Comparison of ENCODE assay signal across 23 cellular contexts in genomic region chr12:77630341-77630740, GRCh38.
"Had no signal": no experiment of that assay in that cellular context is flagged by ENCODE, and none has a peak within 500 bp of the region (broad histone marks: within the 10 kb centered on the region; RNA-seq: fewer than 3 reads in every experiment).

No MANE protein-coding gene starts in this region.

- H3K4me3 Mint-ChIP-seq: central memory CD8-positive, alpha-beta T cell; natural killer cell; neural progenitor cell; stimulated activated memory B cell treated with anti-CD40 and anti-IgM and Interleukin-4, amounts not matched to agents 10 μg/mL and 1 μg/mL and 100 μg/mL, for 72 hours; stimulated activated naive CD8-positive, alpha-beta T cell treated with anti-CD3 and anti-CD28 coated beads, Interleukin-15, Interleukin-2, amounts not matched to agents 100 ng/mL and 50 ng/mL, for 24 hours had no signal

- H3K27me3 Mint-ChIP-seq: central memory CD8-positive, alpha-beta T cell; progenitor cell of endocrine pancreas; stimulated activated memory B cell treated with anti-CD40 and anti-IgM and Interleukin-4, amounts not matched to agents 10 μg/mL and 1 μg/mL and 100 μg/mL, for 72 hours; stimulated activated naive CD8-positive, alpha-beta T cell treated with anti-CD3 and anti-CD28 coated beads, Interleukin-15, Interleukin-2, amounts not matched to agents 100 ng/mL and 50 ng/mL, for 24 hours had no signal

- H3K36me3 Mint-ChIP-seq: neural progenitor cell; stimulated activated memory B cell treated with anti-CD40 and anti-IgM and Interleukin-4, amounts not matched to agents 10 μg/mL and 1 μg/mL and 100 μg/mL, for 72 hours had no signal

- H3K9ac ChIP-seq: neural progenitor cell had no signal

- H3K27ac ChIP-seq: dorsolateral prefrontal cortex, esophagus squamous epithelium, hepatocyte, neural progenitor cell, pancreas, right lobe of liver, spleen, tibial artery had no signal

- H2AFZ ChIP-seq: hepatocyte, neural progenitor cell had no signal

- H3K36me3 ChIP-seq: esophagus squamous epithelium, neural progenitor cell, pancreas, right lobe of liver, spleen, tibial artery had no signal

- H3K79me2 ChIP-seq: hepatocyte had no signal

- H3K4me3 ChIP-seq: dorsolateral prefrontal cortex, esophagus squamous epithelium, hepatocyte, neural progenitor cell, pancreas, right lobe of liver, spleen, tibial artery had no signal

- FAIRE-seq: endometrium, pancreas had no signal

- H3K4me2 ChIP-seq: hepatocyte, neural progenitor cell had no signal

- H3K4me1 Mint-ChIP-seq: central memory CD8-positive, alpha-beta T cell; natural killer cell; stimulated activated memory B cell treated with anti-CD40 and anti-IgM and Interleukin-4, amounts not matched to agents 10 μg/mL and 1 μg/mL and 100 μg/mL, for 72 hours had no signal

- H3K9me3 ChIP-seq: esophagus squamous epithelium, pancreas, right lobe of liver, tibial artery had no signal

- H3K4me1 ChIP-seq: esophagus squamous epithelium, neural progenitor cell, pancreas, right lobe of liver, spleen, tibial artery had no signal

- DNase-seq: cortex of kidney; dorsolateral prefrontal cortex; effector memory CD4-positive, alpha-beta T cell; esophagus squamous epithelium; foreskin fibroblast; head of caudate nucleus; kidney glomerular epithelial cell; natural killer cell; occipital lobe; pancreas; right lobe of liver; spleen; stimulated activated CD4-positive, alpha-beta T cell treated with anti-CD3 and anti-CD28 coated beads, Interleukin-15, amount 100 ng/mL, for 24 hours; stimulated activated CD4-positive, alpha-beta T cell treated with anti-CD3 and anti-CD28 coated beads, Interleukin-1b, Interleukin-23, amount 100 ng/mL, for 48 hours; stimulated activated CD4-positive, alpha-beta T cell treated with anti-CD3 and anti-CD28 coated beads, Interleukin-4, amount 100 ng/mL, for 24 hours; tibial artery had no signal

- H3K27ac Mint-ChIP-seq: natural killer cell; neural progenitor cell; progenitor cell of endocrine pancreas; stimulated activated memory B cell treated with anti-CD40 and anti-IgM and Interleukin-4, amounts not matched to agents 10 μg/mL and 1 μg/mL and 100 μg/mL, for 72 hours; stimulated activated naive CD8-positive, alpha-beta T cell treated with anti-CD3 and anti-CD28 coated beads, Interleukin-15, Interleukin-2, amounts not matched to agents 100 ng/mL and 50 ng/mL, for 24 hours had no signal

- H3K27me3 ChIP-seq: dorsolateral prefrontal cortex, esophagus squamous epithelium, hepatocyte, neural progenitor cell, pancreas, right lobe of liver, spleen, tibial artery had no signal
